In genomic region chr12:29220632-29221336, GRCh38 we compare ENCODE assay signal across 23 cellular contexts.
DNase-seq lines count a peak whose midpoint lies in the region; ATAC-seq, FAIRE-seq and TF ChIP-seq lines count a peak whose summit lies in the region.
"Had no signal": no experiment of that assay in that cellular context is flagged by ENCODE, and none has a peak within 500 bp of the region (broad histone marks: within the 10 kb centered on the region; RNA-seq: fewer than 3 reads in every experiment).

No MANE protein-coding gene starts in this region.

- no peak for FAIRE-seq in HepG2 (lab: Jason Lieb, UNC)
- FAIRE-seq: GM12892, GM18507, RCC 7860 had no signal

- CTCF ChIA-PET in HepG2 (lab: Yijun Ruan, JAX; ENCODE audit: low intra/inter-chr PET ratio, low total read pairs), result no interaction called here

- H3K4me3 ChIP-seq in HepG2 (replicated peaks in 1 of 3; ENCODE audit: insufficient read depth in 1 of 3, low read depth in 2 of 3, low read length in 3 of 3) (no peak overlapping the region), right lobe of liver (no peak overlapping the region), body of pancreas (no peak overlapping the region)

- no peaks in the 10 kb centered on the region for H3K27me3 Mint-ChIP-seq in naive thymus-derived CD8-positive, alpha-beta T cell

- H3K9ac ChIP-seq in HepG2 (ENCODE audit: insufficient read depth, low read depth, low read length), result no peak overlapping the region
- H3K9ac ChIP-seq: KMS-11 had no signal

- H3K27ac Mint-ChIP-seq in naive thymus-derived CD8-positive, alpha-beta T cell, result no peak overlapping the region
- H3K27ac Mint-ChIP-seq: CD14-positive monocyte had no signal

- BruUV-seq in HepG2 (replicated peaks; lab: Mats Ljungman, UMichigan), result no TSS peak

- H3K9me3 ChIP-seq in HepG2 (ENCODE audit: low read length) (no peaks in the 10 kb centered on the region), right lobe of liver (no peaks in the 10 kb centered on the region), body of pancreas (no peaks in the 10 kb centered on the region)

- H3K4me1 ChIP-seq in HepG2 (ENCODE audit: insufficient read depth, low read length) (0 out of 2 replicates have a peak, but pooled peaks cover 5% of the 10 kb centered on the region), right lobe of liver (no peaks in the 10 kb centered on the region), body of pancreas (no peaks in the 10 kb centered on the region)

- DNase-seq in HepG2 (ENCODE audit: low spot score), result no peak
- no peak for DNase-seq in right lobe of liver
- DNase-seq in SHP77 (lab: John Stamatoyannopoulos, UW), result peak; percentile 56 to 72
- peak; percentile 65 for DNase-seq in islet precursor cell
- DNase-seq in naive thymus-derived CD8-positive, alpha-beta T cell, result no peak
- no peak for DNase-seq in NCI-H2196 treated with DMSO at 0.1 percent for 48 hours (lab: John Stamatoyannopoulos, UW; ENCODE audit: unreplicated experiment)
- no peak for DNase-seq in body of pancreas
- DNase-seq: 8988T; DMS153; GOT3; NCI-H1417; NCI-H187; NCI-H446; NCI-H526 treated with DMSO at 0.1 percent for 48 hours; NK-92 treated with Interleukin-12 subunit alpha and Interleukin-12 subunit beta, amount 100 ng/mL, for 24 hours; Right ventricle myocardium superior had no signal

- intact Hi-C loops in HepG2 (cut with micrococcal nuclease; ENCODE audit: unreplicated experiment), result no loop called here
- intact Hi-C loops in right lobe of liver (cut with DNase I), result no loop called here
- intact Hi-C loops in body of pancreas (cut with DNase I), result no loop called here

- H3K4me3 Mint-ChIP-seq in naive thymus-derived CD8-positive, alpha-beta T cell, result no peak overlapping the region
- H3K4me3 Mint-ChIP-seq: CD14-positive monocyte had no signal

- H3K4me1 Mint-ChIP-seq in naive thymus-derived CD8-positive, alpha-beta T cell, result no peaks in the 10 kb centered on the region

- H3K9me3 Mint-ChIP-seq in naive thymus-derived CD8-positive, alpha-beta T cell, result peaks cover 0 to 10% (median 3%) of the 10 kb centered on the region in 9 donors

- TF ChIP-seq CTCF in HepG2 (CRISPR knock-in tag; IDR thresholded peaks at IDR 0.05) (no peak), right lobe of liver (IDR thresholded peaks at IDR 0.05) (no peak), body of pancreas (IDR thresholded peaks at IDR 0.05) (no peak)

- H3K36me3 Mint-ChIP-seq in naive thymus-derived CD8-positive, alpha-beta T cell, result peaks cover 0 to 5% (median 5%) of the 10 kb centered on the region in 3 donors

- no peak for TF ChIP-seq RAD21 in HepG2 (CRISPR knock-in tag; IDR thresholded peaks at IDR 0.05)

- H3K27ac ChIP-seq in HepG2 (ENCODE audit: extremely low read length, insufficient read depth, low read length) (no peak overlapping the region), right lobe of liver (no peak overlapping the region), body of pancreas (no peak overlapping the region)
- H3K27ac ChIP-seq: KMS-11 had no signal

- TF ChIP-seq EP300 in HepG2 (IDR thresholded peaks at IDR 0.05; ENCODE audit: low read depth in 2 of 2, low read length in 2 of 2), result no peak
- no peak for TF ChIP-seq EP300 in HepG2 (CRISPR knock-in tag; IDR thresholded peaks at IDR 0.05; ENCODE audit: borderline replicate concordance)

- in situ Hi-C loops in HepG2 (cut with HindIII; ENCODE audit: extremely low pct_ligation_motif_present, low pct_unique_long_range_greater_than_20kb), result no loop called here

- no peaks in the 10 kb centered on the region for H3K36me3 ChIP-seq in HepG2 (replicated peaks in 1 of 2; ENCODE audit: control insufficient read depth in 1 of 2, insufficient read depth in 2 of 2, low read length in 2 of 2)
- no peaks in the 10 kb centered on the region for H3K36me3 ChIP-seq in right lobe of liver
- H3K36me3 ChIP-seq in body of pancreas (replicated peaks in 1 of 2; ENCODE audit: insufficient read depth in 1 of 2, low read depth in 2 of 2), result no peaks in the 10 kb centered on the region

- no peaks in the 10 kb centered on the region for H4K20me1 ChIP-seq in HepG2 (ENCODE audit: insufficient read depth, low read length)

- TF ChIP-seq POLR2A in HepG2 (IDR thresholded peaks at IDR 0.05; ENCODE audit: insufficient read depth in 1 of 2, low read depth in 2 of 2, low read length in 2 of 2) (no peak), right lobe of liver (IDR thresholded peaks at IDR 0.05) (no peak), body of pancreas (IDR thresholded peaks at IDR 0.05) (no peak)

- H3K4me2 ChIP-seq in HepG2 (ENCODE audit: low read depth, low read length), result no peak overlapping the region
- H3K4me2 ChIP-seq: KMS-11 had no signal

- no peaks in the 10 kb centered on the region for H3K79me2 ChIP-seq in HepG2 (ENCODE audit: insufficient read depth, low read length)

- WGBS in HepG2 (ENCODE audit: low lambda C conversion rate), result 35% methylated on average over 18 of the region's 18 CpGs
- 52% methylated on average over 11 of the region's 18 CpGs for WGBS in right lobe of liver (ENCODE audit: insufficient coverage, low coverage, low lambda C conversion rate, missing lambda C conversion rate)
- WGBS in body of pancreas, 2 donors, result 73 to 81% methylated on average over 18 of the region's 18 CpGs

- H2AFZ ChIP-seq in HepG2 (ENCODE audit: low read length), result peak overlapping the region; percentile 54

- POLR2A ChIA-PET in HepG2 (lab: Yijun Ruan, JAX), result no interaction called here
- POLR2A ChIA-PET in naive thymus-derived CD8-positive, alpha-beta T cell (lab: Charles Lee), result no interaction called here

- ATAC-seq in HepG2, result no peak
- ATAC-seq in right lobe of liver, result no peak
- ATAC-seq in GM18861 (IDR thresholded peaks at IDR 0.05; ENCODE audit: unreplicated experiment), result no peak
- ATAC-seq in naive thymus-derived CD8-positive, alpha-beta T cell, result no peak
- ATAC-seq in body of pancreas, result no peak
- ATAC-seq: SK-N-SH treated with all-trans-retinoic acid at 6 μM for 48 hours had no signal

- H3K27me3 ChIP-seq in HepG2 (ENCODE audit: control insufficient read depth in 1 of 2, insufficient read depth in 2 of 2, low read length in 2 of 2), result no peaks in the 10 kb centered on the region
- H3K27me3 ChIP-seq in right lobe of liver, result no peaks in the 10 kb centered on the region
- no peaks in the 10 kb centered on the region for H3K27me3 ChIP-seq in body of pancreas

TF ChIP-seq in HepG2, 621 proteins besides CTCF, POLR2A, EP300 and RAD21 (continues in another document):
- TF ChIP-seq, protein P1, sequence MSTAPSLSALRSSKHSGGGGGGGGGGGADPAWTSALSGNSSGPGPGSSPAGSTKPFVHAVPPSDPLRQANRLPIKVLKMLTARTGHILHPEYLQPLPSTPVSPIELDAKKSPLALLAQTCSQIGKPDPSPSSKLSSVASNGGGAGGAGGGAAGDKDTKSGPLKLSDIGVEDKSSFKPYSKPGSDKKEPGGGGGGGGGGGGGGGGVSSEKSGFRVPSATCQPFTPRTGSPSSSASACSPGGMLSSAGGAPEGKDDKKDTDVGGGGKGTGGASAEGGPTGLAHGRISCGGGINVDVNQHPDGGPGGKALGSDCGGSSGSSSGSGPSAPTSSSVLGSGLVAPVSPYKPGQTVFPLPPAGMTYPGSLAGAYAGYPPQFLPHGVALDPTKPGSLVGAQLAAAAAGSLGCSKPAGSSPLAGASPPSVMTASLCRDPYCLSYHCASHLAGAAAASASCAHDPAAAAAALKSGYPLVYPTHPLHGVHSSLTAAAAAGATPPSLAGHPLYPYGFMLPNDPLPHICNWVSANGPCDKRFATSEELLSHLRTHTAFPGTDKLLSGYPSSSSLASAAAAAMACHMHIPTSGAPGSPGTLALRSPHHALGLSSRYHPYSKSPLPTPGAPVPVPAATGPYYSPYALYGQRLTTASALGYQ (CRISPR knock-in tag; IDR thresholded peaks at IDR 0.05), result no peak
- TF ChIP-seq ZSCAN21 (CRISPR knock-in tag; IDR thresholded peaks at IDR 0.05; ENCODE audit: borderline replicate concordance) (no peak), KDM1A (CRISPR knock-in tag; IDR thresholded peaks at IDR 0.05) (no peak), ZNF792 (CRISPR knock-in tag; IDR thresholded peaks at IDR 0.05) (no peak), MTF2 (CRISPR knock-in tag; IDR thresholded peaks at IDR 0.05; ENCODE audit: borderline replicate concordance) (no peak), NFATC3 (CRISPR knock-in tag; IDR thresholded peaks at IDR 0.05) (no peak), PRDM15 (CRISPR knock-in tag; IDR thresholded peaks at IDR 0.05) (no peak), MAF1 (CRISPR knock-in tag; IDR thresholded peaks at IDR 0.05; ENCODE audit: borderline replicate concordance) (no peak), ZNF746 (CRISPR knock-in tag; IDR thresholded peaks at IDR 0.05) (no peak)

Comparison
In these comparisons a context has a peak if more than half of its experiments do, and no peak if none do; other contexts are left out.
1. DNase-seq: peak in SHP77 (2 of 2) and islet precursor cell (single experiment); none in HepG2 (single experiment), right lobe of liver (0 of 3), naive thymus-derived CD8-positive, alpha-beta T cell (0 of 10), NCI-H2196 treated with DMSO at 0.1 percent for 48 hours (single experiment) and body of pancreas (0 of 4).